Comparison of ENCODE assay signal across 9 cellular contexts in genomic region chr18:65753520-65753919, GRCh38. TPM values are rescaled to one million over a fixed set of nuclear protein-coding genes. Genes with fewer than 3 reads are reported as not detected.
DNase-seq lines count a peak whose midpoint lies in the region; ATAC-seq and TF ChIP-seq lines count a peak whose summit lies in the region.
"Had no signal": no experiment of that assay in that cellular context is flagged by ENCODE, and none has a peak within 500 bp of the region (broad histone marks: within the 10 kb centered on the region; RNA-seq: fewer than 3 reads in every experiment).

No MANE protein-coding gene starts in this region.

- peak overlapping the region; percentile 77 for H3K4me3 Mint-ChIP-seq in type B pancreatic cell
- no peak overlapping the region for H3K4me3 Mint-ChIP-seq in HFFc6

- H3K4me1 Mint-ChIP-seq in type B pancreatic cell (ENCODE audit: unreplicated experiment) (peaks cover 25% of the 10 kb centered on the region), HFFc6 (ENCODE audit: low read depth) (no peaks in the 10 kb centered on the region)

- H3K27ac Mint-ChIP-seq in type B pancreatic cell, result no peak overlapping the region
- no peak overlapping the region for H3K27ac Mint-ChIP-seq in HFFc6

- H3K36me3 Mint-ChIP-seq in type B pancreatic cell (no peaks in the 10 kb centered on the region), HFFc6 (ENCODE audit: low read depth) (no peaks in the 10 kb centered on the region; the same call in 1 of the 2 replicates)

- H3K27me3 Mint-ChIP-seq in type B pancreatic cell (peaks cover 42% of the 10 kb centered on the region), HFFc6 (ENCODE audit: insufficient read depth) (no peaks in the 10 kb centered on the region; the same call in 1 of the 2 replicates)

- H3K9me3 Mint-ChIP-seq in type B pancreatic cell, result no peaks in the 10 kb centered on the region
- peaks cover 29% of the 10 kb centered on the region for H3K9me3 Mint-ChIP-seq in HFFc6

- TF ChIP-seq CTCF in epithelial cell of esophagus (IDR thresholded peaks at IDR 0.05; ENCODE audit: insufficient read depth, low read depth, low read length, missing control alignments) (peak; percentile 64), type B pancreatic cell (conservative IDR thresholded peaks at IDR 0.05) (peak; percentile 80), HFFc6 (IDR thresholded peaks at IDR 0.05) (no peak)

- in situ Hi-C loops in Caki2 (cut with HindIII; ENCODE audit: low pct_unique_long_range_greater_than_20kb, low sequenced_read_pairs), result no loop called here

- peak; percentile 52 for ATAC-seq in HG03460 (IDR thresholded peaks at IDR 0.05; ENCODE audit: unreplicated experiment)
- ATAC-seq in GM21390 (IDR thresholded peaks at IDR 0.05; ENCODE audit: unreplicated experiment), result no peak
- ATAC-seq in GM19023 (IDR thresholded peaks at IDR 0.05; ENCODE audit: unreplicated experiment), result no peak

- no peak overlapping the region for H3K4me3 ChIP-seq in epithelial cell of esophagus (ENCODE audit: low read length)
- H3K4me3 ChIP-seq: thoracic aorta had no signal

- DNase-seq in Caki2 (ENCODE audit: low read depth) (peak; percentile 29), NCI-H748 treated with DMSO at 0.1 percent for 48 hours (lab: John Stamatoyannopoulos, UW) (peak; percentile 82), epithelial cell of esophagus (ENCODE audit: low read depth) (peak; percentile 50), type B pancreatic cell (ENCODE audit: extremely low spot score, unreplicated experiment) (no peak), HFFc6 (no peak)

RNA-seq across cellular contexts. Expression of gene CDH7, which starts 2.7 kb away (rescaled TPM):
- not detected in 2 replicates for total RNA-seq in Caki2 (2014; rRNA removed; shearing (Covaris generic); ENCODE audit: low replicate concordance)
- 1.7 and 5.5 TPM in 2 replicates for total RNA-seq in type B pancreatic cell (ENCODE audit: low replicate concordance)
- total RNA-seq in HFFc6 (2021; fragmentation: NEBNext Ultra II Directional; extraction: Animal tissue kit (Norgen Biotek cat#: 25700)), result not detected

Comparison
In these comparisons a context has a peak if more than half of its experiments do, and no peak if none do; other contexts are left out.
1. DNase-seq: peak in Caki2 (single experiment), NCI-H748 treated with DMSO at 0.1 percent for 48 hours (single experiment) and epithelial cell of esophagus (single experiment); none in type B pancreatic cell (single experiment) and HFFc6 (single experiment).